Comparison of ENCODE assay signal across 8 cellular contexts in the genomic region with DNA sequence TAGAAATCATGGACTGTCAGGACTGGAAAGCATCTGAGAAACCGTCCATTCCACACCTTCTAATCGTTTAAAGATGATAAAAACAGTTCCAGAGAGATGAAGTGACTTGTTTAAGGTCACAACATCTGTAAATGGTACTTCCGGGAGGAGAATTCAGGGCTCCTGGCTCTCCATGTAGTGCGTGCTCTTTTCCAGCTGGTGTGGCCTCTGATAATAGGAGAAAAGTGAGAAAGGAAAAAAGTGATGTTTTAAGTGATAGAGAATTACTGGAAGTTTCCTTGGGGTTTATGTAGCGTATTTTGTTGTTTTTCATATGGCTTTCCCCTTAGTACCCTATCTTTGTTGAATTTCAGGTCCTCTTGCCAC. TPM values are rescaled to one million over a fixed set of nuclear protein-coding genes. Genes with fewer than 3 reads are reported as not detected.
DNase-seq lines count a peak whose midpoint lies in the region; ATAC-seq and TF ChIP-seq lines count a peak whose summit lies in the region.

No MANE protein-coding gene starts in this region.

- peaks cover 62% of the 10 kb centered on the region for H3K36me3 Mint-ChIP-seq in activated T-helper 17 cell treated with anti-CD3 and anti-CD28 coated beads, Interleukin-2, amount 50 U/mL, for 72 hours (ENCODE audit: low read depth)
- peaks cover 3 to 13% (median 9%) of the 10 kb centered on the region in 3 donors for H3K36me3 Mint-ChIP-seq in immature natural killer cell

- TF ChIP-seq CTCF in testis (IDR thresholded peaks at IDR 0.05): no peak

- ATAC-seq in HG03045 (IDR thresholded peaks at IDR 0.05; ENCODE audit: unreplicated experiment): peak; percentile 8
- ATAC-seq in activated T-helper 17 cell treated with anti-CD3 and anti-CD28 coated beads, Interleukin-2, amount 50 U/mL, for 72 hours (replicated peaks): no peak

- no peaks in the 10 kb centered on the region for H3K27me3 Mint-ChIP-seq in activated T-helper 17 cell treated with anti-CD3 and anti-CD28 coated beads, Interleukin-2, amount 50 U/mL, for 72 hours
- peaks cover 8 to 13% (median 8%) of the 10 kb centered on the region in 3 donors for H3K27me3 Mint-ChIP-seq in immature natural killer cell (ENCODE audit: low read depth in 3 of 3)

- peak; percentile 27 for DNase-seq in NOMO-1 treated with DMSO at 0.1 percent for 48 hours (lab: John Stamatoyannopoulos, UW; ENCODE audit: unreplicated experiment)
- DNase-seq in NOMO-1 treated with dmso at 0.1 percent for 144 hours (lab: John Stamatoyannopoulos, UW; ENCODE audit: unreplicated experiment): no peak
- peak in 1 of 3 donors; percentile 17 for DNase-seq in immature natural killer cell
- no peak for DNase-seq in testis
- no peak for DNase-seq in NCI-H226
- DNase-seq in NCI-H2196 treated with DMSO at 0.1 percent for 48 hours (lab: John Stamatoyannopoulos, UW; ENCODE audit: unreplicated experiment): no peak

- peaks cover 6% of the 10 kb centered on the region for H3K4me1 Mint-ChIP-seq in activated T-helper 17 cell treated with anti-CD3 and anti-CD28 coated beads, Interleukin-2, amount 50 U/mL, for 72 hours
- peaks cover 33 to 54% of the 10 kb centered on the region in 2 donors for H3K4me1 Mint-ChIP-seq in immature natural killer cell

- 2 to 6% methylated on average over 5 of the region's 5 CpGs for WGBS in testis, 2 donors

- peak overlapping the region; percentile 98 for H3K27ac Mint-ChIP-seq in activated T-helper 17 cell treated with anti-CD3 and anti-CD28 coated beads, Interleukin-2, amount 50 U/mL, for 72 hours
- H3K27ac Mint-ChIP-seq in immature natural killer cell: peak overlapping the region; percentile 99 to 100 (median 100)

- TF ChIP-seq POLR2A in testis (IDR thresholded peaks at IDR 0.05): no peak

- H3K4me1 ChIP-seq in testis: peaks cover 16% of the 10 kb centered on the region

- H3K9me3 Mint-ChIP-seq in activated T-helper 17 cell treated with anti-CD3 and anti-CD28 coated beads, Interleukin-2, amount 50 U/mL, for 72 hours: no peaks in the 10 kb centered on the region
- no peaks in the 10 kb centered on the region for H3K9me3 Mint-ChIP-seq in immature natural killer cell

- no peaks in the 10 kb centered on the region for H3K36me3 ChIP-seq in testis (ENCODE audit: low read depth, missing control alignments)

- peak overlapping the region; percentile 94 to 96 for H3K4me3 ChIP-seq in testis

- peak overlapping the region; percentile 95 to 99 for H3K27ac ChIP-seq in testis

- peak overlapping the region; percentile 97 for H3K4me3 Mint-ChIP-seq in activated T-helper 17 cell treated with anti-CD3 and anti-CD28 coated beads, Interleukin-2, amount 50 U/mL, for 72 hours
- H3K4me3 Mint-ChIP-seq in immature natural killer cell: peak overlapping the region; percentile 97 to 100 (median 100)

- no peaks in the 10 kb centered on the region for H3K9me3 ChIP-seq in testis

- no peaks in the 10 kb centered on the region for H3K27me3 ChIP-seq in testis

- intact Hi-C loops in testis (cut with DNase I; ENCODE audit: low total_unique reads): no loop called here

RNA-seq across cellular contexts. Expression of gene C2orf49, which starts 0.7 kb away (rescaled TPM):
- 10 to 100 TPM; 17.7 to 23.8 TPM for total RNA-seq in activated T-helper 17 cell treated with anti-CD3 and anti-CD28 coated beads, Interleukin-2, amount 50 U/mL, for 72 hours
- polyA plus RNA-seq in immature natural killer cell (10 to 100 TPM in 2 of 3 donors, 1 to 10 TPM in 1; 4.6 to 12.2 (median 11.1) TPM), testis (ENCODE audit: insufficient read depth, low read depth, low replicate concordance) (28.5 TPM)
- 10 to 100 TPM; 32.6 to 35.4 TPM for total RNA-seq in testis

RNA-seq across cellular contexts. Expression of gene TGFBRAP1, which starts 8.5 kb away (rescaled TPM):
- total RNA-seq in activated T-helper 17 cell treated with anti-CD3 and anti-CD28 coated beads, Interleukin-2, amount 50 U/mL, for 72 hours: 10 to 100 TPM; 16.5 to 28.0 TPM
- polyA plus RNA-seq in immature natural killer cell (10 to 100 TPM; 10.7 to 29.8 (median 15.7) TPM), testis (ENCODE audit: insufficient read depth, low read depth, low replicate concordance) (7.3 TPM)
- 10 to 100 TPM; 10.8 to 16.3 TPM for total RNA-seq in testis
